ENCODE assay signal across 16 cellular contexts in the genomic region with DNA sequence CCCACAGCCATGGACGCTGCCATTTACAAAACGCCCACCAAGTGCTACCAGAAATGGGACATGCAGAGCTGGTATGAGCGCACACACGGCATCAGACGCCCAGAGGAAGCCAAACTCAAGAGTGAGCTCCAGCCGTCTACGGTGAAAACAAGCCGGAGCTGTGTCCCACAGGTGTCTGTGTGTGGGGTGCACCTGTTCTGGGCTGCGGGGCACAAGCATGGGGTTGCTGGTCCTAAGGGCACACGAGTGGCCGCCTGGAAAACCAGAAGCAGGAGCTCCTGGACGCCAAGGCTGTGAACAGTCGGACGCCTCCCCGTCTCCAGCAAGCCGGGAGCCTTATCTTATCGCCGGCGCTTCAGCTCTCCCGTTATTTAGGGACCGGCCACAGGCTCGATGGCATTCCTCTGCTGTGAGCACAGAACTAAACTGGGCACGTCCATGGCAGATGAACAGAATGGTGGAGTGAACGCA.
"Had no signal": no experiment of that assay in that cellular context is flagged by ENCODE, and none has a peak within 500 bp of the region (broad histone marks: within the 10 kb centered on the region; RNA-seq: fewer than 3 reads in every experiment).

No MANE protein-coding gene starts in this region.

- DNase-seq: activated CD4-positive, alpha-beta T cell treated with anti-CD3 and anti-CD28 coated beads for 36 hours; activated CD8-positive, alpha-beta memory T cell treated with anti-CD3 and anti-CD28 coated beads, Interleukin-2, amount 50 U/mL, for 48 hours; activated CD8-positive, alpha-beta T cell treated with anti-CD3 and anti-CD28 coated beads for 36 hours; effector CD4-positive, alpha-beta T cell; foreskin melanocyte; lower lobe of right lung; midbrain; natural killer cell; nucleus accumbens; stimulated activated CD4-positive, alpha-beta T cell treated with anti-CD3 and anti-CD28 coated beads, Interleukin-4, amount 100 ng/mL, for 4 hours; stomach; T-helper 1 cell had no signal

- H3K36me3 Mint-ChIP-seq: natural killer cell had no signal

- H3K27me3 ChIP-seq: breast epithelium, stomach had no signal

- H3K36me3 ChIP-seq: breast epithelium, prostate gland had no signal

- H3K27ac Mint-ChIP-seq: activated CD4-positive, alpha-beta T cell treated with anti-CD3 and anti-CD28 coated beads for 36 hours; activated CD8-positive, alpha-beta T cell treated with anti-CD3 and anti-CD28 coated beads for 36 hours; natural killer cell had no signal

- H3K9me3 ChIP-seq: breast epithelium, lower lobe of right lung, prostate gland, stomach had no signal

- H3K27ac ChIP-seq: breast epithelium, lower lobe of right lung, prostate gland, skin epidermis, VCaP had no signal

- H3K27me3 Mint-ChIP-seq: activated CD4-positive, alpha-beta T cell treated with anti-CD3 and anti-CD28 coated beads for 36 hours; activated CD8-positive, alpha-beta T cell treated with anti-CD3 and anti-CD28 coated beads for 36 hours had no signal

- H3K4me3 ChIP-seq: breast epithelium, lower lobe of right lung, prostate gland, skin epidermis, stomach had no signal

- H3K4me3 Mint-ChIP-seq: activated CD4-positive, alpha-beta T cell treated with anti-CD3 and anti-CD28 coated beads for 36 hours; activated CD8-positive, alpha-beta T cell treated with anti-CD3 and anti-CD28 coated beads for 36 hours; natural killer cell had no signal

- H3K9me3 Mint-ChIP-seq: natural killer cell had no signal

- H3K4me1 Mint-ChIP-seq: activated CD4-positive, alpha-beta T cell treated with anti-CD3 and anti-CD28 coated beads for 36 hours; natural killer cell had no signal

- H3K4me1 ChIP-seq: breast epithelium, prostate gland had no signal

- ATAC-seq: activated CD4-positive, alpha-beta T cell treated with anti-CD3 and anti-CD28 coated beads for 36 hours; activated CD8-positive, alpha-beta T cell treated with anti-CD3 and anti-CD28 coated beads for 36 hours; lower lobe of right lung; natural killer cell had no signal
